Comparison of ENCODE assay signal across 11 cellular contexts in the genomic region with DNA sequence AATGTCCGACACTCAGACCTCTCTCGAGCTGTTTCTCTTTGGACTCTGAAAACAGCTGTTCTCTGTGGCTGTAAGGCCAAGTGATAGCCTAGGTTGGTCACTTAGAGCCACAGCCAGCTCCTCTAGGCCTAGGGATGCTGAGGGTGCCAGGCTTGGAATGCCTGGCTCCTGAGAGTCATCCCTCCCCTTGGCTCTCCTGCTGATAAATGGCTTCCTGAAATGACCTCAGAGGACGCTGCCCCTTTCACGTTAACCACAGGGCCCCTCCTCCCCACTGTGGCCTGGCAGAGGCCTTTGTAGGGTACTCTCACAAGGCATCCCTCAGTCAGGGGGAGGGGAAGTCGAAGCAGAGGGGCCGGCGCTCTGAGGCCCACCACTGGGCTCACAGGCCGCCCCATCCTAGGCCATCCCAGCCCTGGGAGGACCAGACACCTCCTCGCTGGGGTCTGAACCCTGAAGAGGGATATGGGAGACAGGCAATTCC. TPM values are rescaled to one million over a fixed set of nuclear protein-coding genes. Genes with fewer than 3 reads are reported as not detected.
DNase-seq lines count a peak whose midpoint lies in the region; ATAC-seq and TF ChIP-seq lines count a peak whose summit lies in the region.
"Had no signal": no experiment of that assay in that cellular context is flagged by ENCODE, and none has a peak within 500 bp of the region (broad histone marks: within the 10 kb centered on the region; RNA-seq: fewer than 3 reads in every experiment).

No MANE protein-coding gene starts in this region.

- ATAC-seq in GM21423 (IDR thresholded peaks at IDR 0.05; ENCODE audit: unreplicated experiment), result no peak
- ATAC-seq in omental fat pad (ENCODE audit: low FRiP score), result no peak

- H3K27ac ChIP-seq in adrenal gland, result peak overlapping the region in 3 of 5 donors; percentile 11 to 86 (median 73)
- peak overlapping the region in 7 of 8 donors; percentile 64 to 86 (median 73) for H3K27ac ChIP-seq in spleen
- H3K27ac ChIP-seq: GM23248 had no signal

- H3K9me3 ChIP-seq in adrenal gland (replicated peaks in 1 of 3) (no peaks in the 10 kb centered on the region), spleen (no peaks in the 10 kb centered on the region)

- H3K4me1 ChIP-seq in adrenal gland (replicated peaks in 1 of 2), result peaks cover 8 to 30% of the 10 kb centered on the region in 2 donors
- H3K4me1 ChIP-seq in spleen, result peaks cover 0 to 75% (median 46%) of the 10 kb centered on the region in 6 donors

- DNase-seq in H7 (peak; percentile 64), adrenal gland (peak in 4 of 7 donors; percentile 35 to 59 (median 40)), iPS-NIHi7 (ENCODE audit: extremely low spot score) (peak; percentile 10), spleen (no peak), NOMO-1 (lab: John Stamatoyannopoulos, UW; ENCODE audit: unreplicated experiment in 2 of 2) (no peak), middle frontal gyrus (ENCODE audit: extremely low spot score, low spot score) (no peak), omental fat pad (ENCODE audit: low spot score) (no peak)
- DNase-seq: activated T-cell treated with anti-CD3 and anti-CD28 coated beads, Interleukin-2, amount 50 U/mL, for 48 hours; GM23248; T-helper 2 cell had no signal

- 61 to 79% (median 69%) methylated on average over 2 to 9 of the region's 9 CpGs for WGBS in adrenal gland, 4 donors
- 73 to 83% (median 77%) methylated on average over 4 to 9 of the region's 9 CpGs for WGBS in spleen, 5 donors

- TF ChIP-seq POLR2A in adrenal gland (IDR thresholded peaks at IDR 0.05), result no peak
- TF ChIP-seq POLR2A in spleen (IDR thresholded peaks at IDR 0.05), result no peak

- H3K4me3 ChIP-seq in H7 (ENCODE audit: insufficient read depth, low read depth, low read length), result no peak overlapping the region
- H3K4me3 ChIP-seq in adrenal gland, result no peak overlapping the region
- no peak overlapping the region for H3K4me3 ChIP-seq in spleen
- H3K4me3 ChIP-seq: GM23248 had no signal

- no peaks in the 10 kb centered on the region for H3K27me3 ChIP-seq in H7 (ENCODE audit: control insufficient read depth, insufficient read depth, low read length)
- H3K27me3 ChIP-seq in adrenal gland, result no peaks in the 10 kb centered on the region
- H3K27me3 ChIP-seq in spleen (replicated peaks in 1 of 7), result no peaks in the 10 kb centered on the region

- intact Hi-C loops in adrenal gland (cut with DNase I), result no loop called here
- intact Hi-C loops in spleen (cut with DNase I; ENCODE audit: low total_unique reads), result no loop called here

- H3K36me3 ChIP-seq in H7 (replicated peaks; ENCODE audit: control insufficient read depth, insufficient read depth, low read length), result peaks cover 1% of the 10 kb centered on the region
- peaks cover 0 to 89% of the 10 kb centered on the region in 2 donors for H3K36me3 ChIP-seq in adrenal gland (replicated peaks in 1 of 2)
- H3K36me3 ChIP-seq in spleen, result peaks cover 2 to 100% (median 57%) of the 10 kb centered on the region in 6 donors

- TF ChIP-seq CTCF in adrenal gland (IDR thresholded peaks at IDR 0.05) (no peak), spleen (IDR thresholded peaks at IDR 0.05 in 8 of 11, conservative IDR thresholded peaks at IDR 0.05 in 3 of 11) (no peak), omental fat pad (IDR thresholded peaks at IDR 0.05) (no peak)

RNA-seq across cellular contexts. Expression of a gene that starts 51.0 kb away (rescaled TPM):
- 19.7 and 28.9 TPM in 2 replicates for total RNA-seq in H7 (2014; rRNA removed; shearing (Covaris generic))
- total RNA-seq in adrenal gland (100 to 1,000 TPM in 7 of 8 donors, 10 to 100 TPM in 1; 98.9 to 183 (median 118) TPM), spleen (10 to 100 TPM; 30.9 to 46.8 (median 40.8) TPM), omental fat pad (100 to 1,000 TPM in 1 of 4 donors, 10 to 100 TPM in 3; 43.0 to 106 (median 50.5) TPM)
- polyA plus RNA-seq in adrenal gland (100 to 1,000 TPM in 1 of 3 donors, 10 to 100 TPM in 2; 48.7 to 268 (median 71.7) TPM), spleen (10 to 100 TPM; 15.0 to 23.6 (median 15.6) TPM)

Comparison
In these comparisons a context has a peak if more than half of its experiments do, and no peak if none do; other contexts are left out.
1. DNase-seq: peak in H7 (single experiment), adrenal gland (4 of 7) and iPS-NIHi7 (single experiment); none in spleen (single experiment), NOMO-1 (0 of 2), middle frontal gyrus (single experiment) and omental fat pad (single experiment).